In the genomic region with DNA sequence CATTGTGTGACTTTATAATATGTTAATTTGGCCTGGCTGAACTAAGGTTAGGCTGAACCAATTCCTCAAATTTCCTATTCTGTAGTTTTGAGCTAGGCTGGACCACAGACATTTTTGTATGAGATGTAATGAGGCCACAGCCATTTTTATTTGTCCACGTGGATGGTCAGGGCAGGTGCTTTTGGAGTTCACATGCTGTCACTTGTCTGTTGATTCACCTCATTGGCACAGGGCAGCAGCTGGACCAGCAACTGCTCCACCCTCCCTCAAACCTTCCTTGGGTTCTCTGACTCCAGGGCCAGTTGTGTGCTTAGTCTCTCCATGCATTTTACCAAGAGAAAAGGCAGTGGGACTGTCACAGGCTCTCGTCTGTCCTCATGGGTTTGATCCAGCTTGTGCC, we compare ENCODE assay signal across 31 cellular contexts.
"Had no signal": no experiment of that assay in that cellular context is flagged by ENCODE, and none has a peak within 500 bp of the region (broad histone marks: within the 10 kb centered on the region; RNA-seq: fewer than 3 reads in every experiment).

No MANE protein-coding gene starts in this region.

- FAIRE-seq: bronchial epithelial cell, TTC549 had no signal

- H3K36me3 ChIP-seq: ascending aorta, cardiac muscle cell had no signal

- H3K9me3 ChIP-seq: ascending aorta had no signal

- H3K4me1 ChIP-seq: ascending aorta had no signal

- DNase-seq: activated B cell treated with CpG ODN at 0.5 μM for 24 hours; activated CD4-positive, alpha-beta memory T cell treated with anti-CD3 and anti-CD28 coated beads, Interleukin-2, amount 10 ng/mL, durations not matched to agents 7 days and 5 days; activated CD4-positive, alpha-beta T cell treated with anti-CD3 and anti-CD28 coated beads for 4 hours; activated CD4-positive, alpha-beta T cell treated with anti-CD3 and anti-CD28 coated beads, Interleukin-2, amount 10 ng/mL, durations not matched to agents 24 days and 14 days; activated CD4-positive, alpha-beta T cell treated with anti-CD3 and anti-CD28 coated beads, Interleukin-2, amount 50 U/mL, for 1 hour; activated CD4-positive, alpha-beta T cell treated with anti-CD3 and anti-CD28 coated beads, Interleukin-2, amount 50 U/mL, for 4 hours; activated CD4-positive, CD25-positive, alpha-beta regulatory T cell treated with anti-CD3 and anti-CD28 coated beads, Interleukin-2, amount 50 U/mL, for 72 hours; activated CD8-positive, alpha-beta memory T cell treated with anti-CD3 and anti-CD28 coated beads for 24 hours; activated CD8-positive, alpha-beta memory T cell treated with anti-CD3 and anti-CD28 coated beads, Interleukin-2, amount 10 ng/mL, durations not matched to agents 7 days and 5 days; activated CD8-positive, alpha-beta memory T cell treated with anti-CD3 and anti-CD28 coated beads, Interleukin-2, amount 50 U/mL, for 48 hours; activated CD8-positive, alpha-beta T cell treated with anti-CD3 and anti-CD28 coated beads, Interleukin-2, amount 10 ng/mL, durations not matched to agents 7 days and 5 days; activated effector memory CD4-positive, alpha-beta T cell treated with Interleukin-2 at 50 U/mL for 16 hours; activated gamma-delta T cell; activated naive CD4-positive, alpha-beta T cell treated with anti-CD3 and anti-CD28 coated beads, Interleukin-2, amount 10 ng/mL, durations not matched to agents 7 days and 5 days; activated naive CD4-positive, alpha-beta T cell treated with Interleukin-2 at 50 U/mL for 16 hours; activated naive CD8-positive, alpha-beta T cell treated with anti-CD3 and anti-CD28 coated beads, Interleukin-2, amount 10 ng/mL, durations not matched to agents 7 days and 5 days; activated naive CD8-positive, alpha-beta T cell treated with anti-CD3 and anti-CD28 coated beads, Interleukin-2, amount 50 U/mL, for 24 hours; activated T-cell treated with anti-CD3 and anti-CD28 coated beads, Interleukin-2, amount 50 U/mL, for 24 hours; activated T-cell treated with anti-CD3 and anti-CD28 coated beads, Interleukin-2, amount 50 U/mL, for 48 hours; amygdala; anterior cingulate cortex; caudate nucleus; cerebellar nuclear complex; T-helper 1 cell; T-helper 2 cell; T-helper 9 cell had no signal

- H3K4me3 ChIP-seq: ascending aorta, cardiac muscle cell had no signal

- H3K27ac ChIP-seq: ascending aorta, cardiac muscle cell, VCaP had no signal

- ATAC-seq: activated CD8-positive, alpha-beta memory T cell treated with anti-CD3 and anti-CD28 coated beads, Interleukin-2, amount 10 ng/mL, durations not matched to agents 7 days and 5 days; activated CD8-positive, alpha-beta T cell treated with anti-CD3 and anti-CD28 coated beads, Interleukin-2, amount 10 ng/mL, durations not matched to agents 7 days and 5 days; activated naive CD8-positive, alpha-beta T cell treated with anti-CD3 and anti-CD28 coated beads, Interleukin-2, amount 50 U/mL, for 24 hours had no signal

- H3K27me3 ChIP-seq: ascending aorta, cardiac muscle cell had no signal
